25 cellular contexts compared by ENCODE assay signal in the genomic region with DNA sequence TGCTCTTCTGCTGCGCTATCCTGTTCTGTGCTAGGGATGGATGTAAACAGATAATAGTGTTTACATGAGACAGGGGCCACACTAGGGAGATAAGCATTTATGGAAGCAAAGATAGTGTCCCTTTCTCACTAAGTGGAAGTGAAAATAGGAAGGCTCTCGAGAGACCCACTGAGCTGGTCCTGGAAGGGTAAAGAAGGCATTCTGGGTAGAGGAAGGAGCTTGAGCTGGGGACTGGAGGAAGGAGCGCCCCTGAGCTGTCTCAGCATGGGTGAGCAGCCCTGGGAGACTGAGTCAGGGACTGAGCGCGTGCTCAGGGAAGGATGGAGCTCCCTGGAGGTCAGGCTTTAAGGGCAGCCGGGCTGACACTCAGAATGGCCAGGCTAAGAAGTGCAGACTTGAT.
"Had no signal": no experiment of that assay in that cellular context is flagged by ENCODE, and none has a peak within 500 bp of the region (broad histone marks: within the 10 kb centered on the region; RNA-seq: fewer than 3 reads in every experiment).

No MANE protein-coding gene starts in this region.

- H3K36me3 Mint-ChIP-seq: activated naive CD8-positive, alpha-beta T cell; stimulated activated effector memory CD8-positive, alpha-beta T cell treated with anti-CD3 and anti-CD28 coated beads, Interleukin-12 subunit alpha, Interleukin-12 subunit beta, amount 100 ng/mL, for 72 hours had no signal

- H3K27ac Mint-ChIP-seq: activated naive CD8-positive, alpha-beta T cell; stimulated activated effector memory CD8-positive, alpha-beta T cell treated with anti-CD3 and anti-CD28 coated beads, Interleukin-12 subunit alpha, Interleukin-12 subunit beta, amount 100 ng/mL, for 72 hours; stimulated activated naive CD8-positive, alpha-beta T cell treated with anti-CD3 and anti-CD28 coated beads, Interleukin-15, Interleukin-2, amounts not matched to agents 100 ng/mL and 50 ng/mL, for 24 hours had no signal

- H3K9me3 Mint-ChIP-seq: stimulated activated effector memory CD8-positive, alpha-beta T cell treated with anti-CD3 and anti-CD28 coated beads, Interleukin-12 subunit alpha, Interleukin-12 subunit beta, amount 100 ng/mL, for 72 hours; stimulated activated naive CD8-positive, alpha-beta T cell treated with anti-CD3 and anti-CD28 coated beads, Interleukin-15, Interleukin-2, amounts not matched to agents 100 ng/mL and 50 ng/mL, for 24 hours had no signal

- H3K27ac ChIP-seq: adrenal gland, ascending aorta, brain microvascular endothelial cell, epithelial cell of prostate, esophagus squamous epithelium, left lung, lower lobe of right lung, ovary, prostate gland, sigmoid colon, thyroid gland had no signal

- DNase-seq: activated CD4-positive, alpha-beta T cell treated with anti-CD3 and anti-CD28 coated beads for 48 hours; activated CD4-positive, alpha-beta T cell treated with anti-CD3 and anti-CD28 coated beads, Interleukin-2, amount 50 U/mL, for 48 hours; activated CD8-positive, alpha-beta memory T cell treated with anti-CD3 and anti-CD28 coated beads for 24 hours; activated effector memory CD4-positive, alpha-beta T cell treated with Interleukin-2 at 50 U/mL for 16 hours; activated naive CD4-positive, alpha-beta T cell treated with Interleukin-2 at 50 U/mL for 16 hours; adrenal gland; brain microvascular endothelial cell; effector CD8-positive, alpha-beta T cell; esophagus squamous epithelium; foreskin melanocyte; kidney glomerular epithelial cell; left lung; lower lobe of right lung; ovary; retina; sigmoid colon; small intestine; stimulated activated CD4-positive, alpha-beta T cell treated with anti-CD3 and anti-CD28 coated beads, Interleukin-4, amount 100 ng/mL, for 24 hours; thyroid gland had no signal

- H3K4me3 Mint-ChIP-seq: activated naive CD8-positive, alpha-beta T cell; stimulated activated effector memory CD8-positive, alpha-beta T cell treated with anti-CD3 and anti-CD28 coated beads, Interleukin-12 subunit alpha, Interleukin-12 subunit beta, amount 100 ng/mL, for 72 hours; stimulated activated naive CD8-positive, alpha-beta T cell treated with anti-CD3 and anti-CD28 coated beads, Interleukin-15, Interleukin-2, amounts not matched to agents 100 ng/mL and 50 ng/mL, for 24 hours had no signal

- H3K4me1 Mint-ChIP-seq: stimulated activated effector memory CD8-positive, alpha-beta T cell treated with anti-CD3 and anti-CD28 coated beads, Interleukin-12 subunit alpha, Interleukin-12 subunit beta, amount 100 ng/mL, for 72 hours had no signal
